In genomic region chr9:95508242-95508967, GRCh38 we compare ENCODE assay signal across 8 cellular contexts. TPM values are rescaled to one million over a fixed set of nuclear protein-coding genes. Genes with fewer than 3 reads are reported as not detected.
DNase-seq lines count a peak whose midpoint lies in the region; ATAC-seq and TF ChIP-seq lines count a peak whose summit lies in the region.

No MANE protein-coding gene starts in this region.

- peaks cover 9 to 12% of the 10 kb centered on the region in 2 donors for H3K4me1 ChIP-seq in adrenal gland (replicated peaks in 1 of 2)
- peaks cover 27% of the 10 kb centered on the region for H3K4me1 ChIP-seq in stomach smooth muscle (ENCODE audit: control insufficient read depth, insufficient read depth, low read length)

- intact Hi-C loops in adrenal gland (cut with DNase I), result loop anchor here (5.0 to 10.0 kb wide), 2 partner anchors 191 to 194 kb away; partner anchors contain the start of gene FANCC (in 2 of the 2)

- ATAC-seq in HG02678 (IDR thresholded peaks at IDR 0.05; ENCODE audit: unreplicated experiment), result no peak
- no peak for ATAC-seq in HG02938 (IDR thresholded peaks at IDR 0.05; ENCODE audit: unreplicated experiment)

- H3K4me1 Mint-ChIP-seq in immature natural killer cell, result peaks cover 54 to 74% of the 10 kb centered on the region in 2 donors

- peaks cover 0 to under 1% (median 0%) of the 10 kb centered on the region in 3 donors for H3K36me3 Mint-ChIP-seq in immature natural killer cell

- H3K4me3 Mint-ChIP-seq in immature natural killer cell, result peak overlapping the region; percentile 94 to 100 (median 95)

- H3K27ac Mint-ChIP-seq in immature natural killer cell, result peak overlapping the region in 1 of 6 donors; percentile 85

- peaks cover 31 to 57% (median 31%) of the 10 kb centered on the region in 3 donors for H3K27me3 Mint-ChIP-seq in immature natural killer cell (ENCODE audit: low read depth in 3 of 3)

- H3K9me3 Mint-ChIP-seq in immature natural killer cell, result no peaks in the 10 kb centered on the region

- H3K4me3 ChIP-seq in LNCaP clone FGC (ENCODE audit: low read depth, low read length) (peak overlapping the region; percentile 63), adrenal gland (peak overlapping the region in 3 of 4 donors; percentile 77 to 95 (median 81)), stomach smooth muscle (ENCODE audit: low read length in 2 of 2) (peak overlapping the region; percentile 91 to 92)

- no peaks in the 10 kb centered on the region for H3K27me3 ChIP-seq in adrenal gland
- no peaks in the 10 kb centered on the region for H3K27me3 ChIP-seq in stomach smooth muscle (ENCODE audit: control insufficient read depth in 1 of 2, insufficient read depth in 2 of 2, low read length in 2 of 2)

- no peak for TF ChIP-seq POLR2A in adrenal gland (IDR thresholded peaks at IDR 0.05)

- DNase-seq in EH (ENCODE audit: low read depth) (peak; percentile 30), LNCaP clone FGC (ENCODE audit: low read depth) (no peak), adrenal gland (peak in 2 of 7 donors; percentile 24 to 28), immature natural killer cell (peak in 1 of 3 donors; percentile 34), GF-D8 (lab: John Stamatoyannopoulos, UW) (no peak)

- peak overlapping the region in 4 of 5 donors; percentile 56 to 90 (median 78) for H3K27ac ChIP-seq in adrenal gland
- H3K27ac ChIP-seq in stomach smooth muscle (ENCODE audit: low read length), result peak overlapping the region; percentile 77

- no peaks in the 10 kb centered on the region for H3K36me3 ChIP-seq in adrenal gland (replicated peaks in 1 of 2)
- H3K36me3 ChIP-seq in stomach smooth muscle (ENCODE audit: control insufficient read depth in 2 of 2, insufficient read depth in 2 of 2, low read length in 2 of 2), result no peaks in the 10 kb centered on the region

- H3K9me3 ChIP-seq in adrenal gland (replicated peaks in 1 of 3), result no peaks in the 10 kb centered on the region
- no peaks in the 10 kb centered on the region for H3K9me3 ChIP-seq in stomach smooth muscle (ENCODE audit: control insufficient read depth in 2 of 2, low read length in 2 of 2)

- TF ChIP-seq CTCF in LNCaP clone FGC (IDR thresholded peaks at IDR 0.05; ENCODE audit: control insufficient read depth, extremely low read depth, insufficient read depth) (no peak), adrenal gland (IDR thresholded peaks at IDR 0.05) (no peak)

- 0 to 1% (median 0%) methylated on average over 4 to 111 of the region's 111 CpGs for WGBS in adrenal gland, 4 donors

- H3K9ac ChIP-seq in stomach smooth muscle (ENCODE audit: low read length in 2 of 2), result peak overlapping the region in 1 of 2 donors; percentile 73

RNA-seq across cellular contexts. Expression of gene PTCH1, which starts 8.4 kb away (rescaled TPM):
- 10 to 100 TPM in 6 of 8 donors, 1 to 10 TPM in 2; 5.7 to 29.8 (median 13.2) TPM for total RNA-seq in adrenal gland
- polyA plus RNA-seq in adrenal gland (1 to 10 TPM; 2.5 to 6.8 (median 3.7) TPM), immature natural killer cell (10 to 100 TPM in 2 of 3 donors, 1 to 10 TPM in 1; 3.7 to 30.6 (median 16.1) TPM)
